35 cellular contexts compared by ENCODE assay signal in the genomic region with DNA sequence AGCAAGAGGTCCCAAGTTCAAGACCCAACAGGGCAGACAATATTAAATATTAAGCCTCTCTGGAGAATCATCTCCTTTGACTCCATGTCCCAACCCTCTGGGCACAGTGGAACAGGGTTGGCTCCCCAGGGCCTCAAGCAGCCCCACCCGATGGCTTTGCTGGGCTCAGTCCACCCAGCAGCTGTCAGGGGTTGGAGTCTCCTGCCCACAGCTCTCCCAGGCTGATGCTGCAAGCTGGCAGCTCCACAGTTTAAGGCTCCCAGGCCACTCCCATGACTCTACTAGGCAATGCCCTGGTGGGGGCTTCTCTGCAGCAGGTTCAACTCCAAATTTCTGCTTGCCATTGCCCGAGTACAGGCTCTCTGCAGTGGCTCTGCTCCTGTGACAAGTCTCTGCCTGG.
"Had no signal": no experiment of that assay in that cellular context is flagged by ENCODE, and none has a peak within 500 bp of the region (broad histone marks: within the 10 kb centered on the region; RNA-seq: fewer than 3 reads in every experiment).

No MANE protein-coding gene starts in this region.

- ATAC-seq: activated CD8-positive, alpha-beta T cell treated with anti-CD3 and anti-CD28 coated beads for 36 hours; activated naive CD4-positive, alpha-beta T cell treated with anti-CD3 and anti-CD28 coated beads, Interleukin-2, amount 50 U/mL, for 72 hours; activated T-cell treated with anti-CD3 and anti-CD28 coated beads, Interleukin-2, amount 50 U/mL, for 72 hours; activated T-helper 17 cell treated with anti-CD3 and anti-CD28 coated beads, Interleukin-2, amount 50 U/mL, for 72 hours; body of pancreas; PC-3; SK-N-SH treated with all-trans-retinoic acid at 6 μM for 48 hours; T-cell had no signal

- H3K27me3 Mint-ChIP-seq: activated CD8-positive, alpha-beta T cell treated with anti-CD3 and anti-CD28 coated beads for 36 hours; activated T-helper 17 cell treated with anti-CD3 and anti-CD28 coated beads, Interleukin-2, amount 50 U/mL, for 72 hours; T-cell had no signal

- H3K4me1 ChIP-seq: adrenal gland, breast epithelium, Peyer's patch, SJSA1 had no signal

- H3K9me3 ChIP-seq: adrenal gland, body of pancreas, breast epithelium, Peyer's patch, SJSA1 had no signal

- DNase-seq: activated CD4-positive, alpha-beta T cell treated with anti-CD3 and anti-CD28 coated beads for 1 hour; activated CD4-positive, alpha-beta T cell treated with anti-CD3 and anti-CD28 coated beads for 48 hours; activated CD4-positive, CD25-positive, alpha-beta regulatory T cell; activated CD8-positive, alpha-beta T cell treated with anti-CD3 and anti-CD28 coated beads for 36 hours; activated gamma-delta T cell; activated naive CD4-positive, alpha-beta T cell treated with Interleukin-2 at 50 U/mL for 16 hours; activated T-cell treated with anti-CD3 and anti-CD28 coated beads, Interleukin-2, amount 50 U/mL, for 1 hour; activated T-cell treated with anti-CD3 and anti-CD28 coated beads, Interleukin-2, amount 50 U/mL, for 72 hours; adrenal gland; body of pancreas; Karpas-422; KBM-7; MM.1S; MV-4-11; NCI-H1092; NCI-H1436 treated with DMSO at 0.1 percent for 48 hours; NCI-H1694 treated with DMSO at 0.1 percent for 48 hours; NCI-H2029; NCI-H510A; NCI-H526; NCI-H748 treated with DMSO at 0.1 percent for 48 hours; NK-92 treated with Interleukin-12 subunit alpha and Interleukin-12 subunit beta, amount 100 ng/mL, for 24 hours; PC-3; Peyer's patch; RPMI8226; SHP77 treated with DMSO at 0.1 percent for 48 hours; T-cell; T-helper 2 cell; T-helper 9 cell had no signal

- H3K27ac ChIP-seq: adrenal gland, body of pancreas, breast epithelium, Peyer's patch, SJSA1, VCaP had no signal

- H3K27me3 ChIP-seq: adrenal gland, body of pancreas, breast epithelium, Peyer's patch, SJSA1 had no signal

- H3K4me3 Mint-ChIP-seq: activated CD8-positive, alpha-beta T cell treated with anti-CD3 and anti-CD28 coated beads for 36 hours; activated T-cell treated with anti-CD3 and anti-CD28 coated beads, Interleukin-2, amount 50 U/mL, for 72 hours; activated T-helper 17 cell treated with anti-CD3 and anti-CD28 coated beads, Interleukin-2, amount 50 U/mL, for 72 hours; T-cell had no signal

- H3K9me3 Mint-ChIP-seq: activated CD8-positive, alpha-beta T cell treated with anti-CD3 and anti-CD28 coated beads for 36 hours; activated naive CD4-positive, alpha-beta T cell treated with anti-CD3 and anti-CD28 coated beads, Interleukin-2, amount 50 U/mL, for 72 hours; activated T-cell treated with anti-CD3 and anti-CD28 coated beads, Interleukin-2, amount 50 U/mL, for 72 hours; activated T-helper 17 cell treated with anti-CD3 and anti-CD28 coated beads, Interleukin-2, amount 50 U/mL, for 72 hours; T-cell had no signal

- H3K36me3 ChIP-seq: breast epithelium had no signal

- H3K4me3 ChIP-seq: adrenal gland, body of pancreas, breast epithelium, Peyer's patch, SJSA1 had no signal

- H3K27ac Mint-ChIP-seq: activated CD8-positive, alpha-beta T cell treated with anti-CD3 and anti-CD28 coated beads for 36 hours; activated T-cell treated with anti-CD3 and anti-CD28 coated beads, Interleukin-2, amount 50 U/mL, for 72 hours; activated T-helper 17 cell treated with anti-CD3 and anti-CD28 coated beads, Interleukin-2, amount 50 U/mL, for 72 hours; T-cell had no signal
